Comparison of ENCODE assay signal across 12 cellular contexts in genomic region chr2:226838758-226839555, GRCh38. TPM values are rescaled to one million over a fixed set of nuclear protein-coding genes. Genes with fewer than 3 reads are reported as not detected.
DNase-seq lines count a peak whose midpoint lies in the region; ATAC-seq and TF ChIP-seq lines count a peak whose summit lies in the region.
"Had no signal": no experiment of that assay in that cellular context is flagged by ENCODE, and none has a peak within 500 bp of the region (broad histone marks: within the 10 kb centered on the region; RNA-seq: fewer than 3 reads in every experiment).

No MANE protein-coding gene starts in this region.

- peaks cover 4% of the 10 kb centered on the region for H3K27me3 Mint-ChIP-seq in activated naive CD4-positive, alpha-beta T cell treated with anti-CD3 and anti-CD28 coated beads, Interleukin-2, amount 10 ng/mL, durations not matched to agents 7 days and 5 days
- no peaks in the 10 kb centered on the region for H3K27me3 Mint-ChIP-seq in stimulated activated memory B cell treated with anti-CD40 and anti-IgM and Interleukin-4, amounts not matched to agents 10 μg/mL and 1 μg/mL and 100 μg/mL, for 72 hours

- CTCF ChIA-PET in activated naive CD4-positive, alpha-beta T cell treated with anti-CD3 and anti-CD28 coated beads, Interleukin-2, amount 10 ng/mL, durations not matched to agents 7 days and 5 days (lab: Charles Lee): interaction anchor here (2.5 kb wide), 1 partner anchor 39 kb away, joined by 5 read pairs; the partner anchor contains the start of gene IRS1

- no peak for DNase-seq in activated naive CD4-positive, alpha-beta T cell treated with anti-CD3 and anti-CD28 coated beads, Interleukin-2, amount 10 ng/mL, durations not matched to agents 7 days and 5 days
- no peak for DNase-seq in activated naive CD4-positive, alpha-beta T cell treated with anti-CD3 and anti-CD28 coated beads, Interleukin-2, amount 50 U/mL, for 16 hours
- no peak for DNase-seq in Jurkat, Clone E6-1 (ENCODE audit: low read depth, low spot score)
- DNase-seq in activated naive CD4-positive, alpha-beta T cell treated with anti-CD3 and anti-CD28 coated beads, Interleukin-2, amount 50 U/mL, for 72 hours (ENCODE audit: low spot score in 2 of 2): no peak
- no peak for DNase-seq in left ventricle myocardium inferior
- DNase-seq: activated CD8-positive, alpha-beta memory T cell treated with anti-CD3 and anti-CD28 coated beads for 24 hours; AML-193; KG1 had no signal

- H3K27me3 ChIP-seq in left ventricle myocardium inferior (ENCODE audit: low read depth): no peaks in the 10 kb centered on the region

- intact Hi-C loops in left ventricle myocardium inferior (cut with micrococcal nuclease): loop anchor here (10.0 kb wide), 1 partner anchor 146 kb away; no protein-coding TSS in a partner anchor

- peaks cover 32% of the 10 kb centered on the region for H3K4me1 ChIP-seq in left ventricle myocardium inferior

- H3K9me3 ChIP-seq in left ventricle myocardium inferior (replicated peaks): peaks cover 4% of the 10 kb centered on the region

- H3K27ac Mint-ChIP-seq in activated naive CD4-positive, alpha-beta T cell treated with anti-CD3 and anti-CD28 coated beads, Interleukin-2, amount 10 ng/mL, durations not matched to agents 7 days and 5 days: peak overlapping the region; percentile 100
- peak overlapping the region; percentile 92 to 98 for H3K27ac Mint-ChIP-seq in activated naive CD4-positive, alpha-beta T cell treated with anti-CD3 and anti-CD28 coated beads, Interleukin-2, amount 50 U/mL, for 72 hours
- peak overlapping the region; percentile 99 for H3K27ac Mint-ChIP-seq in stimulated activated memory B cell treated with anti-CD40 and anti-IgM and Interleukin-4, amounts not matched to agents 10 μg/mL and 1 μg/mL and 100 μg/mL, for 72 hours

- H3K4me3 Mint-ChIP-seq in activated naive CD4-positive, alpha-beta T cell treated with anti-CD3 and anti-CD28 coated beads, Interleukin-2, amount 10 ng/mL, durations not matched to agents 7 days and 5 days: peak overlapping the region; percentile 33
- H3K4me3 Mint-ChIP-seq in stimulated activated memory B cell treated with anti-CD40 and anti-IgM and Interleukin-4, amounts not matched to agents 10 μg/mL and 1 μg/mL and 100 μg/mL, for 72 hours: peak overlapping the region; percentile 80

- no peak overlapping the region for H3K27ac ChIP-seq in left ventricle myocardium inferior (replicated peaks)
- H3K27ac ChIP-seq: SK-N-MC had no signal

- peaks cover 2% of the 10 kb centered on the region for H3K9me3 Mint-ChIP-seq in activated naive CD4-positive, alpha-beta T cell treated with anti-CD3 and anti-CD28 coated beads, Interleukin-2, amount 10 ng/mL, durations not matched to agents 7 days and 5 days
- no peaks in the 10 kb centered on the region for H3K9me3 Mint-ChIP-seq in activated naive CD4-positive, alpha-beta T cell treated with anti-CD3 and anti-CD28 coated beads, Interleukin-2, amount 50 U/mL, for 72 hours
- no peaks in the 10 kb centered on the region for H3K9me3 Mint-ChIP-seq in stimulated activated memory B cell treated with anti-CD40 and anti-IgM and Interleukin-4, amounts not matched to agents 10 μg/mL and 1 μg/mL and 100 μg/mL, for 72 hours

- H3K4me1 Mint-ChIP-seq in activated naive CD4-positive, alpha-beta T cell treated with anti-CD3 and anti-CD28 coated beads, Interleukin-2, amount 10 ng/mL, durations not matched to agents 7 days and 5 days: peaks cover 46% of the 10 kb centered on the region
- peaks cover 64% of the 10 kb centered on the region for H3K4me1 Mint-ChIP-seq in stimulated activated memory B cell treated with anti-CD40 and anti-IgM and Interleukin-4, amounts not matched to agents 10 μg/mL and 1 μg/mL and 100 μg/mL, for 72 hours

- peak overlapping the region; percentile 93 for H3K4me3 ChIP-seq in Jurkat, Clone E6-1 (ENCODE audit: low read length)
- no peak overlapping the region for H3K4me3 ChIP-seq in left ventricle myocardium inferior
- H3K4me3 ChIP-seq: SK-N-MC had no signal

- no peak for ATAC-seq in activated naive CD4-positive, alpha-beta T cell treated with anti-CD3 and anti-CD28 coated beads, Interleukin-2, amount 50 U/mL, for 72 hours
- no peak for ATAC-seq in stimulated activated memory B cell treated with anti-CD40 and anti-IgM and Interleukin-4, amounts not matched to agents 10 μg/mL and 1 μg/mL and 100 μg/mL, for 72 hours
- no peak for ATAC-seq in GM19455 (IDR thresholded peaks at IDR 0.05; ENCODE audit: unreplicated experiment)
- ATAC-seq in HG03097 (IDR thresholded peaks at IDR 0.05; ENCODE audit: low FRiP score, unreplicated experiment): no peak

- TF ChIP-seq CTCF in left ventricle myocardium inferior (IDR thresholded peaks at IDR 0.05; ENCODE audit: borderline replicate concordance): no peak

- peaks cover 50% of the 10 kb centered on the region for H3K36me3 Mint-ChIP-seq in activated naive CD4-positive, alpha-beta T cell treated with anti-CD3 and anti-CD28 coated beads, Interleukin-2, amount 10 ng/mL, durations not matched to agents 7 days and 5 days
- H3K36me3 Mint-ChIP-seq in activated naive CD4-positive, alpha-beta T cell treated with anti-CD3 and anti-CD28 coated beads, Interleukin-2, amount 50 U/mL, for 72 hours: peaks cover 16 to 50% of the 10 kb centered on the region in 2 donors
- H3K36me3 Mint-ChIP-seq in stimulated activated memory B cell treated with anti-CD40 and anti-IgM and Interleukin-4, amounts not matched to agents 10 μg/mL and 1 μg/mL and 100 μg/mL, for 72 hours: peaks cover 16% of the 10 kb centered on the region

- no peaks in the 10 kb centered on the region for H3K36me3 ChIP-seq in left ventricle myocardium inferior

RNA-seq across cellular contexts. Expression of gene RHBDD1, which starts 3.1 kb away (rescaled TPM):
- polyA plus RNA-seq in Jurkat, Clone E6-1 (2012; ENCODE audit: insufficient read depth, insufficient read length): 24.1 TPM
- 10 to 100 TPM; 35.5 to 40.4 TPM for total RNA-seq in activated naive CD4-positive, alpha-beta T cell treated with anti-CD3 and anti-CD28 coated beads, Interleukin-2, amount 50 U/mL, for 72 hours
- 35.1 TPM for total RNA-seq in left ventricle myocardium inferior

RNA-seq across cellular contexts. Expression of gene IRS1, which starts 39.3 kb away (rescaled TPM):
- 6.7 TPM for polyA plus RNA-seq in Jurkat, Clone E6-1 (2012; ENCODE audit: insufficient read depth, insufficient read length)
- 1 to 10 TPM; 1.2 to 2.7 TPM for total RNA-seq in activated naive CD4-positive, alpha-beta T cell treated with anti-CD3 and anti-CD28 coated beads, Interleukin-2, amount 50 U/mL, for 72 hours
- total RNA-seq in left ventricle myocardium inferior: 17.8 TPM
